Comparison of ENCODE assay signal across 8 cellular contexts in the genomic region with DNA sequence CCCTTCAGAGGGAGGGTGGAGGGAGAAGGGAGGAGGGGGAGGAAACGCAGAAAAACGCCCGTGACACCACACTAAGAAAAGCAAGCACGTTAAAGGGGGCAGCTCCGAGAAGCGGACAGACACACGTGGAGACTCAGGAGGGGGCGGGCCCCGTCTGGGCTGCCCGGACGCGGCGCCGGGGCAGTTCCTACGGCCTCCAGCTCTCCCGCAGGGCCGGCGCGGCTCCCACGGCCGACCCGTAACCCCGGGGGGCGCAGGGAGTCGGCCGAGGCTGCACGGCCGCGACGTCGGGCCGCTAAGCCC. TPM values are rescaled to one million over a fixed set of nuclear protein-coding genes. Genes with fewer than 3 reads are reported as not detected.
DNase-seq lines count a peak whose midpoint lies in the region; ATAC-seq, FAIRE-seq and TF ChIP-seq lines count a peak whose summit lies in the region.

No MANE protein-coding gene starts in this region.

- peak; percentile 32 for ATAC-seq in GM21515 (IDR thresholded peaks at IDR 0.05; ENCODE audit: unreplicated experiment)
- peak; percentile 36 to 55 (median 46) for ATAC-seq in psoas muscle

- TF ChIP-seq CTCF in CD14-positive monocyte (IDR thresholded peaks at IDR 0.05) (no peak), fibroblast of villous mesenchyme (IDR thresholded peaks at IDR 0.05; ENCODE audit: insufficient read depth, low read depth, low read length) (no peak), psoas muscle (IDR thresholded peaks at IDR 0.05) (no peak), D721Med (IDR thresholded peaks at IDR 0.05; ENCODE audit: insufficient read depth, missing control alignments) (no peak)

- H4K20me1 ChIP-seq in Karpas-422 (ENCODE audit: insufficient read depth, low read depth, low read length) = peaks cover 13% of the 10 kb centered on the region

- H3K36me3 ChIP-seq in Karpas-422 (ENCODE audit: insufficient read depth, low read length) (peaks cover 12% of the 10 kb centered on the region), psoas muscle (ENCODE audit: insufficient read depth in 1 of 2, low read depth in 1 of 2) (peaks cover 0 to 39% of the 10 kb centered on the region in 2 donors)

- H3K4me2 ChIP-seq in Karpas-422 (ENCODE audit: low read depth, low read length, poor library complexity, severe bottlenecking) = peak overlapping the region; percentile 98

- peaks cover 0 to 2% (median 0%) of the 10 kb centered on the region in 7 donors for H3K9me3 Mint-ChIP-seq in CD14-positive monocyte
- no peaks in the 10 kb centered on the region for H3K9me3 Mint-ChIP-seq in activated T-cell treated with anti-CD3 and anti-CD28 coated beads, Interleukin-2, amount 50 U/mL, for 24 hours

- H3K9me3 ChIP-seq in Karpas-422 (ENCODE audit: low read length) (no peaks in the 10 kb centered on the region), psoas muscle (no peaks in the 10 kb centered on the region)

- no peak for DNase-seq in CD14-positive monocyte (ENCODE audit: low spot score)
- DNase-seq in Karpas-422 = peak; percentile 50
- DNase-seq in activated T-cell treated with anti-CD3 and anti-CD28 coated beads, Interleukin-2, amount 50 U/mL, for 24 hours = no peak
- no peak for DNase-seq in fibroblast of villous mesenchyme (ENCODE audit: low read depth)
- DNase-seq in psoas muscle = no peak
- no peak for DNase-seq in D721Med (ENCODE audit: insufficient read length, low spot score)
- no peak for DNase-seq in NCI-H510A treated with DMSO at 0.1 percent for 48 hours (lab: John Stamatoyannopoulos, UW)

- H3K36me3 Mint-ChIP-seq in CD14-positive monocyte = peaks cover 26 to 34% of the 10 kb centered on the region in 2 donors
- H3K36me3 Mint-ChIP-seq in activated T-cell treated with anti-CD3 and anti-CD28 coated beads, Interleukin-2, amount 50 U/mL, for 24 hours (ENCODE audit: low read depth) = peaks cover 53% of the 10 kb centered on the region

- H3K27me3 Mint-ChIP-seq in CD14-positive monocyte (ENCODE audit: low read depth in 3 of 3) = peaks cover 0 to 10% (median 0%) of the 10 kb centered on the region in 3 donors
- no peaks in the 10 kb centered on the region for H3K27me3 Mint-ChIP-seq in activated T-cell treated with anti-CD3 and anti-CD28 coated beads, Interleukin-2, amount 50 U/mL, for 24 hours

- H3K4me3 ChIP-seq in Karpas-422 (ENCODE audit: low read length) (peak overlapping the region; percentile 99), fibroblast of villous mesenchyme (ENCODE audit: low read depth, low read length) (peak overlapping the region; percentile 88), psoas muscle (peak overlapping the region; percentile 99)

- peak overlapping the region; percentile 13; the same call in 1 of the 2 replicates for H2AFZ ChIP-seq in Karpas-422 (ENCODE audit: low read length)

- peak overlapping the region; percentile 100 for H3K4me3 Mint-ChIP-seq in CD14-positive monocyte
- H3K4me3 Mint-ChIP-seq in activated T-cell treated with anti-CD3 and anti-CD28 coated beads, Interleukin-2, amount 50 U/mL, for 24 hours = peak overlapping the region; percentile 99

- peaks cover 42% of the 10 kb centered on the region for H3K79me2 ChIP-seq in Karpas-422 (ENCODE audit: low read length)

- no peaks in the 10 kb centered on the region for H3K9me2 ChIP-seq in Karpas-422 (replicated peaks; ENCODE audit: insufficient read depth, low read length)

- peak overlapping the region; percentile 96 for H3K9ac ChIP-seq in Karpas-422 (ENCODE audit: low read length)

- H3K4me1 Mint-ChIP-seq in CD14-positive monocyte = peaks cover 22% of the 10 kb centered on the region
- peaks cover 42% of the 10 kb centered on the region for H3K4me1 Mint-ChIP-seq in activated T-cell treated with anti-CD3 and anti-CD28 coated beads, Interleukin-2, amount 50 U/mL, for 24 hours (ENCODE audit: low read depth)

- H3K27ac Mint-ChIP-seq in CD14-positive monocyte = peak overlapping the region in 5 of 7 donors; percentile 96 to 99 (median 97)
- peak overlapping the region; percentile 99 for H3K27ac Mint-ChIP-seq in activated T-cell treated with anti-CD3 and anti-CD28 coated beads, Interleukin-2, amount 50 U/mL, for 24 hours

- FAIRE-seq in D721Med (lab: Jason Lieb, UNC) = no peak

- no peaks in the 10 kb centered on the region for H3K27me3 ChIP-seq in Karpas-422 (ENCODE audit: low read length)
- no peaks in the 10 kb centered on the region for H3K27me3 ChIP-seq in psoas muscle (ENCODE audit: insufficient read depth in 3 of 3, low read length in 2 of 3)

- peaks cover 25% of the 10 kb centered on the region for H3K4me1 ChIP-seq in Karpas-422 (ENCODE audit: low read length)
- peaks cover 9% of the 10 kb centered on the region for H3K4me1 ChIP-seq in psoas muscle

- WGBS in psoas muscle, 3 donors = 0 to 1% (median 0%) methylated on average over 18 to 32 of the region's 32 CpGs

- intact Hi-C loops in CD14-positive monocyte (cut with micrococcal nuclease) = loop anchor here (5.0 kb wide), 1 partner anchor 807 kb away; the partner anchor contains the start of gene ZC3H18 (in 2 of the 2)
- intact Hi-C loops in psoas muscle (cut with DNase I) = loop anchor here (5.0 kb wide), 2 partner anchors 173 to 213 kb away; no protein-coding TSS in a partner anchor

- no peak overlapping the region for H3K27ac ChIP-seq in Karpas-422 (ENCODE audit: low read length)
- H3K27ac ChIP-seq in psoas muscle = peak overlapping the region; percentile 96

RNA-seq across cellular contexts. Expression of gene KLHDC4, which starts 0.4 kb away (rescaled TPM):
- 10 to 100 TPM; 11.2 to 12.6 TPM for polyA plus RNA-seq in CD14-positive monocyte
- total RNA-seq in Karpas-422 (2014; rRNA removed; shearing (Covaris generic); ENCODE audit: low replicate concordance) = 21.1 and 30.1 TPM in 2 replicates
- 14.7 and 26.1 TPM in 2 replicates for total RNA-seq in fibroblast of villous mesenchyme
- total RNA-seq in psoas muscle = 10 to 100 TPM; 11.1 to 19.7 (median 15.8) TPM
- polyA plus RNA-seq in psoas muscle = 10 to 100 TPM in 2 of 3 donors, 1 to 10 TPM in 1; 9.2 to 16.5 (median 10.1) TPM
